18 cellular contexts compared by ENCODE assay signal in genomic region chr2:72023678-72024390, GRCh38.
"Had no signal": no experiment of that assay in that cellular context is flagged by ENCODE, and none has a peak within 500 bp of the region (broad histone marks: within the 10 kb centered on the region; RNA-seq: fewer than 3 reads in every experiment).

No MANE protein-coding gene starts in this region.

- H3K4me3 ChIP-seq: upper lobe of right lung had no signal

- H3K4me1 ChIP-seq: parathyroid adenoma, upper lobe of right lung had no signal

- H3K4me1 Mint-ChIP-seq: immature natural killer cell, naive B cell, T-cell had no signal

- H3K36me3 ChIP-seq: upper lobe of right lung had no signal

- H3K36me3 Mint-ChIP-seq: activated naive CD4-positive, alpha-beta T cell treated with anti-CD3 and anti-CD28 coated beads, Interleukin-2, amount 50 U/mL, for 72 hours; immature natural killer cell; naive B cell; T-cell had no signal

- H3K27ac ChIP-seq: parathyroid adenoma, upper lobe of right lung had no signal

- H3K9me3 ChIP-seq: SK-N-SH, upper lobe of right lung had no signal

- H3K9ac ChIP-seq: parathyroid adenoma, SK-N-SH had no signal

- H3K27ac Mint-ChIP-seq: activated naive CD4-positive, alpha-beta T cell treated with anti-CD3 and anti-CD28 coated beads, Interleukin-2, amount 50 U/mL, for 72 hours; immature natural killer cell; naive B cell; T-cell had no signal

- H3K9me3 Mint-ChIP-seq: activated naive CD4-positive, alpha-beta T cell treated with anti-CD3 and anti-CD28 coated beads, Interleukin-2, amount 50 U/mL, for 72 hours; activated T-cell treated with anti-CD3 and anti-CD28 coated beads, Interleukin-2, amount 50 U/mL, for 4 hours had no signal

- DNase-seq: activated CD4-positive, CD25-positive, alpha-beta regulatory T cell treated with anti-CD3 and anti-CD28 coated beads, Interleukin-2, amount 50 U/mL, for 72 hours; activated gamma-delta T cell; activated T-cell treated with anti-CD3 and anti-CD28 coated beads, Interleukin-2, amount 50 U/mL, for 4 hours; central memory CD4-positive, alpha-beta T cell; effector memory CD4-positive, alpha-beta T cell; foreskin fibroblast; immature natural killer cell; naive B cell; SK-N-SH; small intestine; stimulated activated CD4-positive, alpha-beta T cell treated with anti-CD3 and anti-CD28 coated beads, Interleukin-4, amount 100 ng/mL, for 4 hours; stimulated activated CD8-positive, alpha-beta memory T cell treated with anti-CD3 and anti-CD28 coated beads, Interleukin-4, amount 100 ng/mL, for 48 hours; stimulated activated naive CD4-positive, alpha-beta T cell treated with Interleukin-2 at 50 U/mL for 16 hours; T1000 had no signal

- H3K4me3 Mint-ChIP-seq: activated T-cell treated with anti-CD3 and anti-CD28 coated beads, Interleukin-2, amount 50 U/mL, for 4 hours; immature natural killer cell; naive B cell; T-cell had no signal

- ATAC-seq: activated naive CD4-positive, alpha-beta T cell treated with anti-CD3 and anti-CD28 coated beads, Interleukin-2, amount 50 U/mL, for 72 hours; activated T-cell treated with anti-CD3 and anti-CD28 coated beads, Interleukin-2, amount 50 U/mL, for 4 hours; T-cell; upper lobe of right lung had no signal

- H3K27me3 ChIP-seq: upper lobe of right lung had no signal
